Comparison of ENCODE assay signal across 13 cellular contexts in the genomic region with DNA sequence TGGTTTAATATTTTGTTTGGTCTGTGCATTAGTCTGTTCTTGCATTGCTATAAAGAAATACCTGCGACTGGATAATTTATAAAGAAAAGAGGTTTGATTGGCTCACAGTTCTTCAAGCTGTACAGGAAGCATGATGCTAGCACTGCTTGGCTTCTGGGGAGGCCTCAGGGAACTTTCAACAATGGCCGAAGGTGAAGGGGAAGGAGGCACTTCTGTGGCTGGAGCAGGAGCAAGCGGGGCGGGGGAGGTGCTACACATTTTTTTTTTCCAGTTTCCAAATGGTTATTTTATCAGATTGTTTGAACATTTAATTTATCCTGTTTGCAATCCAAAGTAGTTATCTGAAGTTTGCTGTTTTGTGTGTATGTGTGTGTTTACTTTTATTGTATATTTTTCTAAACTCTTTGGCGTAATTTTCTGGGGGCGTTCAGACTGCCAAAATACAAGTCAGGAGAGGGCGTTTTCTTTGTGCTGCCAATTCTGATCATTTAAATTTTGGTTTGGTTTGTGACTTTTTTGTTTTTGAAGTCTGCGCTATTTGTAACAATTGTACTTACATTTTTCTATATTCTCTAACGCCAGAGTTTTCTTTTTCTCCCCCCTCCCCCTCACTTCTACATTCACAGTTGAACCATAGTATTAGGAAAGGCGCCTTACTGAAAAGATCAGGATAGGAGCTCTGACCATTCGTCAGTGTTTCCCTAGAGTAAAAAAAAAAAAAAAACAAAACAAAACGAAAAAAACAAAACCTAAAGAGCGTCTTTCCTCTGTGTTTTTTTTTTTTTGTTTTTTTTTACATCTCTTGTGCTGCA.
"Had no signal": no experiment of that assay in that cellular context is flagged by ENCODE, and none has a peak within 500 bp of the region (broad histone marks: within the 10 kb centered on the region; RNA-seq: fewer than 3 reads in every experiment).

No MANE protein-coding gene starts in this region.

- H3K4me3 ChIP-seq: body of pancreas, mucosa of descending colon had no signal

- H3K27ac Mint-ChIP-seq: activated CD8-positive, alpha-beta T cell treated with anti-CD3 and anti-CD28 coated beads, Interleukin-2, amount 10 ng/mL, durations not matched to agents 7 days and 5 days; activated naive CD4-positive, alpha-beta T cell treated with anti-CD3 and anti-CD28 coated beads, Interleukin-2, amount 10 ng/mL, durations not matched to agents 7 days and 5 days had no signal

- H3K4me3 Mint-ChIP-seq: activated CD8-positive, alpha-beta T cell treated with anti-CD3 and anti-CD28 coated beads, Interleukin-2, amount 10 ng/mL, durations not matched to agents 7 days and 5 days; activated naive CD4-positive, alpha-beta T cell treated with anti-CD3 and anti-CD28 coated beads, Interleukin-2, amount 10 ng/mL, durations not matched to agents 7 days and 5 days had no signal

- H3K27ac ChIP-seq: body of pancreas, stomach had no signal

- H3K36me3 ChIP-seq: stomach had no signal

- H3K9me3 ChIP-seq: body of pancreas, mucosa of descending colon, stomach had no signal

- DNase-seq: activated CD8-positive, alpha-beta memory T cell treated with anti-CD3 and anti-CD28 coated beads, Interleukin-2, amount 50 U/mL, for 48 hours; activated CD8-positive, alpha-beta T cell treated with anti-CD3 and anti-CD28 coated beads, Interleukin-2, amount 10 ng/mL, durations not matched to agents 7 days and 5 days; activated naive CD4-positive, alpha-beta T cell treated with anti-CD3 and anti-CD28 coated beads, Interleukin-2, amount 10 ng/mL, durations not matched to agents 7 days and 5 days; body of pancreas; central memory CD4-positive, alpha-beta T cell; effector memory CD4-positive, alpha-beta T cell; mucosa of descending colon; naive thymus-derived CD8-positive, alpha-beta T cell; stimulated activated CD4-positive, alpha-beta T cell treated with anti-CD3 and anti-CD28 coated beads, Interleukin-12 subunit alpha, Interleukin-12 subunit beta, amount 100 ng/mL, for 4 hours; stomach; SW 1271; T-helper 9 cell had no signal

- H3K4me1 ChIP-seq: body of pancreas had no signal

- ATAC-seq: activated CD8-positive, alpha-beta T cell treated with anti-CD3 and anti-CD28 coated beads, Interleukin-2, amount 10 ng/mL, durations not matched to agents 7 days and 5 days; body of pancreas; mucosa of descending colon; naive thymus-derived CD8-positive, alpha-beta T cell; sciatic nerve had no signal
